Comparison of ENCODE assay signal across 15 cellular contexts in genomic region chr3:29701326-29701983, GRCh38.
DNase-seq lines count a peak whose midpoint lies in the region; ATAC-seq and TF ChIP-seq lines count a peak whose summit lies in the region.
"Had no signal": no experiment of that assay in that cellular context is flagged by ENCODE, and none has a peak within 500 bp of the region (broad histone marks: within the 10 kb centered on the region; RNA-seq: fewer than 3 reads in every experiment).

No MANE protein-coding gene starts in this region.

- H3K36me3 ChIP-seq in lower lobe of right lung = no peaks in the 10 kb centered on the region
- H3K36me3 ChIP-seq in testis (ENCODE audit: low read depth, missing control alignments) = no peaks in the 10 kb centered on the region
- H3K36me3 ChIP-seq in suprapubic skin = no peaks in the 10 kb centered on the region
- H3K36me3 ChIP-seq: BLaER1 had no signal

- TF ChIP-seq CTCF in lower lobe of right lung (IDR thresholded peaks at IDR 0.05) (no peak), testis (IDR thresholded peaks at IDR 0.05) (no peak), suprapubic skin (IDR thresholded peaks at IDR 0.05) (no peak)

- no peaks in the 10 kb centered on the region for H3K9me3 ChIP-seq in lower lobe of right lung
- H3K9me3 ChIP-seq in testis = no peaks in the 10 kb centered on the region
- no peaks in the 10 kb centered on the region for H3K9me3 ChIP-seq in suprapubic skin
- H3K9me3 ChIP-seq: Caco-2 had no signal

- intact Hi-C loops in left ventricle myocardium superior (cut with micrococcal nuclease) = no loop called here
- intact Hi-C loops in cardiac septum (cut with DNase I) = no loop called here
- intact Hi-C loops in lower lobe of right lung (cut with DNase I) = no loop called here
- intact Hi-C loops in testis (cut with DNase I; ENCODE audit: low total_unique reads) = no loop called here

- TF ChIP-seq POLR2A in testis (IDR thresholded peaks at IDR 0.05) = no peak
- no peak for TF ChIP-seq POLR2A in suprapubic skin (IDR thresholded peaks at IDR 0.05)

- no peak overlapping the region for H3K27ac ChIP-seq in lower lobe of right lung
- H3K27ac ChIP-seq in testis = no peak overlapping the region
- no peak overlapping the region for H3K27ac ChIP-seq in suprapubic skin
- H3K27ac ChIP-seq: BLaER1 had no signal

- ATAC-seq in left ventricle myocardium superior (no peak), esophagus mucosa (peak; percentile 33), lower lobe of right lung (peak; percentile 14 to 56), HG03095 (IDR thresholded peaks at IDR 0.05; ENCODE audit: unreplicated experiment) (no peak)
- ATAC-seq: GM23338 had no signal

- TF ChIP-seq EP300 in suprapubic skin (IDR thresholded peaks at IDR 0.05) = no peak

- H3K4me3 ChIP-seq in lower lobe of right lung (no peak overlapping the region), testis (peak overlapping the region; percentile 33 to 40), suprapubic skin (no peak overlapping the region)
- H3K4me3 ChIP-seq: BLaER1, GM23338 had no signal

- H3K4me1 ChIP-seq in lower lobe of right lung = peaks cover 5% of the 10 kb centered on the region
- no peaks in the 10 kb centered on the region for H3K4me1 ChIP-seq in testis
- H3K4me1 ChIP-seq in suprapubic skin = peaks cover 2% of the 10 kb centered on the region
- H3K4me1 ChIP-seq: BLaER1, Caco-2 had no signal

- H3K27me3 ChIP-seq in lower lobe of right lung (ENCODE audit: low read depth) (no peaks in the 10 kb centered on the region), testis (no peaks in the 10 kb centered on the region), suprapubic skin (no peaks in the 10 kb centered on the region)
- H3K27me3 ChIP-seq: BLaER1 had no signal

- DNase-seq in left ventricle myocardium superior = peak; percentile 24
- no peak for DNase-seq in cardiac septum (ENCODE audit: low spot score)
- DNase-seq in lower lobe of right lung = no peak
- DNase-seq in testis = no peak
- no peak for DNase-seq in NCI-H526 (lab: John Stamatoyannopoulos, UW)
- no peak for DNase-seq in suprapubic skin (ENCODE audit: low spot score in 2 of 2)
- DNase-seq: 8988T; AML-193; Caco-2; CD8-positive, alpha-beta memory T cell; H7 had no signal

- 72 to 78% methylated on average over 27 to 33 of the region's 41 CpGs for WGBS in testis, 2 donors
- 100% methylated on average over 5 of the region's 41 CpGs for whole genome bisulfite sequencing in suprapubic skin

Comparison
In these comparisons a context has a peak if more than half of its experiments do, and no peak if none do; other contexts are left out.
1. ATAC-seq: peak in esophagus mucosa (single experiment) and lower lobe of right lung (2 of 2); none in left ventricle myocardium superior (single experiment) and HG03095 (single experiment).
2. H3K4me3 ChIP-seq: peak in testis (2 of 2); none in lower lobe of right lung (single experiment) and suprapubic skin (single experiment).